Comparison of ENCODE assay signal across 10 cellular contexts in genomic region chr4:170008376-170008775, GRCh38. TPM values are rescaled to one million over a fixed set of nuclear protein-coding genes. Genes with fewer than 3 reads are reported as not detected.
A peak's percentile ranks its signal among the peaks of the same experiment; 100 is the strongest.
DNase-seq lines count a peak whose midpoint lies in the region; ATAC-seq and TF ChIP-seq lines count a peak whose summit lies in the region.
"Had no signal": no experiment of that assay in that cellular context is flagged by ENCODE, and none has a peak within 500 bp of the region (broad histone marks: within the 10 kb centered on the region; RNA-seq: fewer than 3 reads in every experiment).

No MANE protein-coding gene starts in this region.

- intact Hi-C loops in mucosa of descending colon (cut with DNase I, micrococcal nuclease), result no loop called here
- intact Hi-C loops in left cardiac atrium (cut with DNase I), result no loop called here

- no peaks in the 10 kb centered on the region for H3K36me3 ChIP-seq in RWPE2 (ENCODE audit: low read depth)
- H3K36me3 ChIP-seq in mucosa of descending colon (ENCODE audit: low read depth), result no peaks in the 10 kb centered on the region

- H3K4me1 ChIP-seq in RWPE2 (ENCODE audit: insufficient read depth, poor library complexity, severe bottlenecking) (no peaks in the 10 kb centered on the region), mucosa of descending colon (ENCODE audit: low read depth) (no peaks in the 10 kb centered on the region)

- TF ChIP-seq CTCF in RWPE2 (IDR thresholded peaks at IDR 0.05; ENCODE audit: poor library complexity, severe bottlenecking), result no peak
- TF ChIP-seq CTCF in mucosa of descending colon (IDR thresholded peaks at IDR 0.05), result no peak

- ATAC-seq in GM21576 (IDR thresholded peaks at IDR 0.05; ENCODE audit: unreplicated experiment) (peak; percentile 51), RWPE2 (ENCODE audit: low read depth) (peak; percentile 49; the same call in 2 of the 3 replicates), mucosa of descending colon (peak; percentile 47), left cardiac atrium (no peak)

- H3K4me3 ChIP-seq in RWPE2 (ENCODE audit: severe bottlenecking), result no peak overlapping the region
- no peak overlapping the region for H3K4me3 ChIP-seq in mucosa of descending colon

- H3K27ac ChIP-seq in RWPE2 (ENCODE audit: poor library complexity, severe bottlenecking), result no peak overlapping the region

- H3K27me3 ChIP-seq in RWPE2 (ENCODE audit: insufficient read depth, poor library complexity, severe bottlenecking), result no peaks in the 10 kb centered on the region

- H3K9me3 ChIP-seq in RWPE2 (ENCODE audit: severe bottlenecking), result no peaks in the 10 kb centered on the region
- H3K9me3 ChIP-seq in mucosa of descending colon, result no peaks in the 10 kb centered on the region

- peak; percentile 16 for DNase-seq in GM03348 (ENCODE audit: low spot score)
- no peak for DNase-seq in RWPE2 (ENCODE audit: low spot score)
- no peak for DNase-seq in mucosa of descending colon
- no peak for DNase-seq in C1 segment of cervical spinal cord (lab: John Stamatoyannopoulos, UW)
- no peak for DNase-seq in pons (ENCODE audit: low spot score)
- DNase-seq in left cardiac atrium, result no peak
- DNase-seq: dermis blood vessel endothelial cell, Karpas-422, posterior cingulate gyrus had no signal

RNA-seq across cellular contexts. Expression of gene MFAP3L, which starts 17.8 kb away (rescaled TPM):
- total RNA-seq in mucosa of descending colon, result 10 to 100 TPM in 1 of 3 donors, 1 to 10 TPM in 2; 2.5 to 10.8 (median 3.6) TPM
- total RNA-seq in left cardiac atrium, result 1 to 10 TPM; 4.3 to 5.0 TPM

Comparison
In these comparisons a context has a peak if more than half of its experiments do, and no peak if none do; other contexts are left out.
1. ATAC-seq: peak in GM21576 (single experiment), RWPE2 (single experiment) and mucosa of descending colon (single experiment); none in left cardiac atrium (0 of 2).